ENCODE assay signal across 9 cellular contexts in genomic region chr17:19379306-19380075, GRCh38. TPM values are rescaled to one million over a fixed set of nuclear protein-coding genes. Genes with fewer than 3 reads are reported as not detected.
A peak's percentile ranks its signal among the peaks of the same experiment; 100 is the strongest.
DNase-seq lines count a peak whose midpoint lies in the region; ATAC-seq and TF ChIP-seq lines count a peak whose summit lies in the region.
"Had no signal": no experiment of that assay in that cellular context is flagged by ENCODE, and none has a peak within 500 bp of the region (broad histone marks: within the 10 kb centered on the region; RNA-seq: fewer than 3 reads in every experiment).

No MANE protein-coding gene starts in this region.

- no peak for DNase-seq in activated CD8-positive, alpha-beta memory T cell treated with anti-CD3 and anti-CD28 coated beads, Interleukin-2, amount 10 ng/mL, durations not matched to agents 7 days and 5 days
- no peak for DNase-seq in activated CD8-positive, alpha-beta memory T cell treated with anti-CD3 and anti-CD28 coated beads, Interleukin-2, amount 50 U/mL, for 4 hours
- no peak for DNase-seq in ascending aorta (ENCODE audit: low spot score in 2 of 2)
- DNase-seq in thoracic aorta (ENCODE audit: low spot score): no peak
- no peak for DNase-seq in NCI-H446 (lab: John Stamatoyannopoulos, UW)

- no peaks in the 10 kb centered on the region for H3K9me3 Mint-ChIP-seq in activated CD8-positive, alpha-beta memory T cell treated with anti-CD3 and anti-CD28 coated beads, Interleukin-2, amount 10 ng/mL, durations not matched to agents 7 days and 5 days (ENCODE audit: low read depth)

- ATAC-seq in activated CD8-positive, alpha-beta memory T cell treated with anti-CD3 and anti-CD28 coated beads, Interleukin-2, amount 10 ng/mL, durations not matched to agents 7 days and 5 days: no peak
- no peak for ATAC-seq in thoracic aorta (ENCODE audit: insufficient number of reproducible peaks, low FRiP score, low read depth)
- no peak for ATAC-seq in GM18498 (IDR thresholded peaks at IDR 0.05; ENCODE audit: unreplicated experiment)
- ATAC-seq in HG02938 (IDR thresholded peaks at IDR 0.05; ENCODE audit: unreplicated experiment): no peak

- H3K9me3 ChIP-seq in ascending aorta (no peaks in the 10 kb centered on the region), liver (ENCODE audit: control insufficient read depth in 4 of 4, low read length in 3 of 4) (no peaks in the 10 kb centered on the region), thoracic aorta (no peaks in the 10 kb centered on the region)

- H3K36me3 Mint-ChIP-seq in activated CD8-positive, alpha-beta memory T cell treated with anti-CD3 and anti-CD28 coated beads, Interleukin-2, amount 10 ng/mL, durations not matched to agents 7 days and 5 days: peaks cover 17% of the 10 kb centered on the region

- H3K27ac ChIP-seq in ascending aorta: peak overlapping the region; percentile 93 to 98
- no peak overlapping the region for H3K27ac ChIP-seq in liver (ENCODE audit: low read depth in 1 of 2, low read length in 2 of 2)
- peak overlapping the region; percentile 93 to 95 for H3K27ac ChIP-seq in thoracic aorta

- TF ChIP-seq CTCF in ascending aorta (IDR thresholded peaks at IDR 0.05) (no peak), liver (IDR thresholded peaks at IDR 0.05; ENCODE audit: low read depth, low read length, missing input control) (no peak), thoracic aorta (IDR thresholded peaks at IDR 0.05) (no peak)

- H3K4me3 ChIP-seq in ascending aorta: peak overlapping the region; percentile 81 to 98
- H3K4me3 ChIP-seq in liver (ENCODE audit: low read depth in 1 of 3, low read length in 3 of 3): peak overlapping the region; percentile 45 to 86 (median 65)
- H3K4me3 ChIP-seq in thoracic aorta: peak overlapping the region; percentile 85

- intact Hi-C loops in ascending aorta (cut with DNase I): no loop called here

- 88% methylated on average over 15 of the region's 15 CpGs for WGBS in liver

- H3K27me3 ChIP-seq in ascending aorta: no peaks in the 10 kb centered on the region
- H3K27me3 ChIP-seq in liver (ENCODE audit: control insufficient read depth in 4 of 4, insufficient read depth in 4 of 4, low read length in 3 of 4): no peaks in the 10 kb centered on the region
- H3K27me3 ChIP-seq in thoracic aorta (replicated peaks; ENCODE audit: insufficient read depth): no peaks in the 10 kb centered on the region

- peaks cover 2% of the 10 kb centered on the region for H3K27me3 Mint-ChIP-seq in activated CD8-positive, alpha-beta memory T cell treated with anti-CD3 and anti-CD28 coated beads, Interleukin-2, amount 10 ng/mL, durations not matched to agents 7 days and 5 days

- no peak overlapping the region for H3K9ac ChIP-seq in liver (ENCODE audit: low read depth in 1 of 2, low read length in 2 of 2)

- peaks cover 18% of the 10 kb centered on the region for H3K4me1 Mint-ChIP-seq in activated CD8-positive, alpha-beta memory T cell treated with anti-CD3 and anti-CD28 coated beads, Interleukin-2, amount 10 ng/mL, durations not matched to agents 7 days and 5 days

- H3K4me1 ChIP-seq in ascending aorta (peaks cover 3 to 29% of the 10 kb centered on the region in 2 donors), liver (ENCODE audit: control insufficient read depth in 4 of 4, insufficient read depth in 4 of 4, low read length in 3 of 4) (peaks cover 6 to 23% (median 14%) of the 10 kb centered on the region in 4 donors), thoracic aorta (ENCODE audit: control insufficient read depth in 1 of 2, low read depth in 2 of 2) (peaks cover 20 to 58% of the 10 kb centered on the region in 2 donors)

- peak overlapping the region; percentile 95 for H3K4me3 Mint-ChIP-seq in activated CD8-positive, alpha-beta memory T cell treated with anti-CD3 and anti-CD28 coated beads, Interleukin-2, amount 10 ng/mL, durations not matched to agents 7 days and 5 days

- H3K36me3 ChIP-seq in ascending aorta (peaks cover 32 to 40% of the 10 kb centered on the region in 2 donors), liver (ENCODE audit: control insufficient read depth in 4 of 4, insufficient read depth in 3 of 4, low read depth in 1 of 4, low read length in 3 of 4) (peaks cover 6 to 22% (median 10%) of the 10 kb centered on the region in 4 donors), thoracic aorta (peaks cover 26% of the 10 kb centered on the region)

- CTCF ChIA-PET in activated CD8-positive, alpha-beta memory T cell treated with anti-CD3 and anti-CD28 coated beads, Interleukin-2, amount 10 ng/mL, durations not matched to agents 7 days and 5 days (lab: Charles Lee): interaction anchor here (2.6 to 3.8 kb wide), 3 partner anchors 10 to 68 kb away, joined by 13 to 46 read pairs (median 18); partner anchors contain the start of gene B9D1

- H3K27ac Mint-ChIP-seq in activated CD8-positive, alpha-beta memory T cell treated with anti-CD3 and anti-CD28 coated beads, Interleukin-2, amount 10 ng/mL, durations not matched to agents 7 days and 5 days: peak overlapping the region; percentile 52

- TF ChIP-seq RAD21 in liver (IDR thresholded peaks at IDR 0.05): no peak

TF ChIP-seq in liver, 16 proteins besides CTCF, POLR2A, EP300 and RAD21:
- TF ChIP-seq HNF4G (IDR thresholded peaks at IDR 0.05): no peak
- no peak for TF ChIP-seq FOXA2 (IDR thresholded peaks at IDR 0.05)
- no peak for TF ChIP-seq HNF4A (conservative IDR thresholded peaks at IDR 0.05)
- TF ChIP-seq YY1 (IDR thresholded peaks at IDR 0.05): no peak
- no peak for TF ChIP-seq SP1 (IDR thresholded peaks at IDR 0.05)
- TF ChIP-seq JUND (IDR thresholded peaks at IDR 0.05): no peak
- no peak for TF ChIP-seq TAF1 (conservative IDR thresholded peaks at IDR 0.05)
- TF ChIP-seq, protein P1, sequence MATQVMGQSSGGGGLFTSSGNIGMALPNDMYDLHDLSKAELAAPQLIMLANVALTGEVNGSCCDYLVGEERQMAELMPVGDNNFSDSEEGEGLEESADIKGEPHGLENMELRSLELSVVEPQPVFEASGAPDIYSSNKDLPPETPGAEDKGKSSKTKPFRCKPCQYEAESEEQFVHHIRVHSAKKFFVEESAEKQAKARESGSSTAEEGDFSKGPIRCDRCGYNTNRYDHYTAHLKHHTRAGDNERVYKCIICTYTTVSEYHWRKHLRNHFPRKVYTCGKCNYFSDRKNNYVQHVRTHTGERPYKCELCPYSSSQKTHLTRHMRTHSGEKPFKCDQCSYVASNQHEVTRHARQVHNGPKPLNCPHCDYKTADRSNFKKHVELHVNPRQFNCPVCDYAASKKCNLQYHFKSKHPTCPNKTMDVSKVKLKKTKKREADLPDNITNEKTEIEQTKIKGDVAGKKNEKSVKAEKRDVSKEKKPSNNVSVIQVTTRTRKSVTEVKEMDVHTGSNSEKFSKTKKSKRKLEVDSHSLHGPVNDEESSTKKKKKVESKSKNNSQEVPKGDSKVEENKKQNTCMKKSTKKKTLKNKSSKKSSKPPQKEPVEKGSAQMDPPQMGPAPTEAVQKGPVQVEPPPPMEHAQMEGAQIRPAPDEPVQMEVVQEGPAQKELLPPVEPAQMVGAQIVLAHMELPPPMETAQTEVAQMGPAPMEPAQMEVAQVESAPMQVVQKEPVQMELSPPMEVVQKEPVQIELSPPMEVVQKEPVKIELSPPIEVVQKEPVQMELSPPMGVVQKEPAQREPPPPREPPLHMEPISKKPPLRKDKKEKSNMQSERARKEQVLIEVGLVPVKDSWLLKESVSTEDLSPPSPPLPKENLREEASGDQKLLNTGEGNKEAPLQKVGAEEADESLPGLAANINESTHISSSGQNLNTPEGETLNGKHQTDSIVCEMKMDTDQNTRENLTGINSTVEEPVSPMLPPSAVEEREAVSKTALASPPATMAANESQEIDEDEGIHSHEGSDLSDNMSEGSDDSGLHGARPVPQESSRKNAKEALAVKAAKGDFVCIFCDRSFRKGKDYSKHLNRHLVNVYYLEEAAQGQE (IDR thresholded peaks at IDR 0.05): no peak
- no peak for TF ChIP-seq ATF3 (IDR thresholded peaks at IDR 0.05)
- TF ChIP-seq EGR1 (IDR thresholded peaks at IDR 0.05; ENCODE audit: low read depth in 2 of 2): no peak
- TF ChIP-seq NR2F2 (IDR thresholded peaks at IDR 0.05): no peak
- TF ChIP-seq, protein P2, sequence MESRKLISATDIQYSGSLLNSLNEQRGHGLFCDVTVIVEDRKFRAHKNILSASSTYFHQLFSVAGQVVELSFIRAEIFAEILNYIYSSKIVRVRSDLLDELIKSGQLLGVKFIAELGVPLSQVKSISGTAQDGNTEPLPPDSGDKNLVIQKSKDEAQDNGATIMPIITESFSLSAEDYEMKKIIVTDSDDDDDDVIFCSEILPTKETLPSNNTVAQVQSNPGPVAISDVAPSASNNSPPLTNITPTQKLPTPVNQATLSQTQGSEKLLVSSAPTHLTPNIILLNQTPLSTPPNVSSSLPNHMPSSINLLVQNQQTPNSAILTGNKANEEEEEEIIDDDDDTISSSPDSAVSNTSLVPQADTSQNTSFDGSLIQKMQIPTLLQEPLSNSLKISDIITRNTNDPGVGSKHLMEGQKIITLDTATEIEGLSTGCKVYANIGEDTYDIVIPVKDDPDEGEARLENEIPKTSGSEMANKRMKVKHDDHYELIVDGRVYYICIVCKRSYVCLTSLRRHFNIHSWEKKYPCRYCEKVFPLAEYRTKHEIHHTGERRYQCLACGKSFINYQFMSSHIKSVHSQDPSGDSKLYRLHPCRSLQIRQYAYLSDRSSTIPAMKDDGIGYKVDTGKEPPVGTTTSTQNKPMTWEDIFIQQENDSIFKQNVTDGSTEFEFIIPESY (IDR thresholded peaks at IDR 0.05): no peak

RNA-seq across cellular contexts. Expression of gene MAPK7, which starts 1.2 kb away (rescaled TPM):
- 10 to 100 TPM; 16.9 to 27.8 TPM for total RNA-seq in activated CD8-positive, alpha-beta memory T cell treated with anti-CD3 and anti-CD28 coated beads, Interleukin-2, amount 10 ng/mL, durations not matched to agents 7 days and 5 days
- total RNA-seq in ascending aorta (146 TPM), liver (1 to 10 TPM; 6.0 to 8.8 TPM), thoracic aorta (10 to 100 TPM; 49.2 to 51.2 TPM)
- polyA plus RNA-seq in liver: 1 to 10 TPM; 3.4 to 4.4 TPM

RNA-seq across cellular contexts. Expression of gene MFAP4, which starts 7.5 kb away (rescaled TPM):
- not detected for total RNA-seq in activated CD8-positive, alpha-beta memory T cell treated with anti-CD3 and anti-CD28 coated beads, Interleukin-2, amount 10 ng/mL, durations not matched to agents 7 days and 5 days
- total RNA-seq in ascending aorta (280 TPM), liver (1 to 10 TPM; 2.1 to 6.5 TPM), thoracic aorta (100 to 1,000 TPM; 425 to 501 TPM)
- polyA plus RNA-seq in liver: 10 to 100 TPM in 1 of 2 donors, 1 to 10 TPM in 1; 4.9 to 13.3 TPM
- total RNA-seq: dermis blood vessel endothelial cell had no signal

RNA-seq across cellular contexts. Expression of gene B9D1, which starts 17.0 kb away (rescaled TPM):
- total RNA-seq in activated CD8-positive, alpha-beta memory T cell treated with anti-CD3 and anti-CD28 coated beads, Interleukin-2, amount 10 ng/mL, durations not matched to agents 7 days and 5 days: 1 to 10 TPM; 1.1 to 2.6 TPM
- total RNA-seq in ascending aorta: 49.1 TPM
- total RNA-seq in liver: 10 to 100 TPM; 10.8 to 22.0 TPM
- polyA plus RNA-seq in liver: 10 to 100 TPM in 1 of 2 donors, 1 to 10 TPM in 1; 8.4 to 10.8 TPM
- total RNA-seq in thoracic aorta: 10 to 100 TPM in 1 of 2 donors, 1 to 10 TPM in 1; 6.3 to 33.4 TPM

RNA-seq across cellular contexts. Expression of gene RNF112, which starts 31.5 kb away (rescaled TPM):
- under 1 TPM; 0.14 to 0.20 TPM for total RNA-seq in activated CD8-positive, alpha-beta memory T cell treated with anti-CD3 and anti-CD28 coated beads, Interleukin-2, amount 10 ng/mL, durations not matched to agents 7 days and 5 days
- total RNA-seq in ascending aorta (0.53 TPM), liver (under 1 TPM; 0.23 to 0.42 TPM), thoracic aorta (1 to 10 TPM; 2.8 to 8.3 TPM)
- under 1 TPM; 0.04 to 0.17 TPM for polyA plus RNA-seq in liver

Comparison
In these comparisons a context has a peak if more than half of its experiments do, and no peak if none do; other contexts are left out.
1. H3K27ac ChIP-seq: peak in ascending aorta (2 of 2) and thoracic aorta (2 of 2); none in liver (0 of 2).
2. RNA of gene MFAP4, which starts 7.5 kb away (total RNA-seq): 425 to 501 TPM in thoracic aorta and 280 TPM in ascending aorta (single experiment); 2.1 to 6.5 TPM in liver and not detected in activated CD8-positive, alpha-beta memory T cell treated with anti-CD3 and anti-CD28 coated beads, Interleukin-2, amount 10 ng/mL, durations not matched to agents 7 days and 5 days; every median in the first group is over 10 times any median in the second.
3. Peak in every context shown above with its lines, with median percentiles within 50 percentile points of each other: H3K4me3 ChIP-seq.